Comparison of ENCODE assay signal across 7 cellular contexts in genomic region chr3:74376323-74376722, GRCh38.
DNase-seq lines count a peak whose midpoint lies in the region; ATAC-seq and TF ChIP-seq lines count a peak whose summit lies in the region.
"Not testable (repeated sequence)": the region's sequence is repeated elsewhere in the genome, so short reads cannot be mapped to it uniquely, and the experiment has no call there.

No MANE protein-coding gene starts in this region.

- not testable (repeated sequence) for TF ChIP-seq POLR2A in right lobe of liver (IDR thresholded peaks at IDR 0.05)

- H4K91ac ChIP-seq in H9 (ENCODE audit: insufficient read length, low read depth, low read length): not testable (repeated sequence)

- no CpG with 5 or more reads among the region's 2 CpGs for WGBS in H9 (ENCODE audit: extremely low coverage, insufficient read length, low lambda C conversion rate)
- 92% methylated on average over 2 of the region's 2 CpGs for WGBS in right lobe of liver (ENCODE audit: insufficient coverage, low coverage, low lambda C conversion rate, missing lambda C conversion rate)

- H3K23ac ChIP-seq in H9 (ENCODE audit: insufficient read length, low read depth, low read length): not testable (repeated sequence)

- not testable (repeated sequence) for H3K56ac ChIP-seq in H9 (ENCODE audit: insufficient read length, low read depth, low read length)

- not testable (repeated sequence) for H2AK5ac ChIP-seq in H9 (ENCODE audit: insufficient read length, low read length)

- TF ChIP-seq CTCF in AG10803 (conservative IDR thresholded peaks at IDR 0.05; ENCODE audit: low read length) (peak; percentile 63), H9 (conservative IDR thresholded peaks at IDR 0.05) (peak; percentile 25; the same call in 2 of the 3 replicates), PC-9 (conservative IDR thresholded peaks at IDR 0.05) (0 out of 2 replicates have a peak, but pooled peaks have one; percentile 24), brain microvascular endothelial cell (IDR thresholded peaks at IDR 0.05; ENCODE audit: low read depth, low read length, missing control alignments) (peak; percentile 32), epithelial cell of esophagus (IDR thresholded peaks at IDR 0.05; ENCODE audit: insufficient read depth, low read depth, low read length, missing control alignments) (peak; percentile 54), foreskin fibroblast (IDR thresholded peaks at IDR 0.05; ENCODE audit: low read depth, low read length) (peak; percentile 39), right lobe of liver (IDR thresholded peaks at IDR 0.05) (peak; percentile 24 to 56 (median 32))

- H4K20me1 ChIP-seq in H9 (ENCODE audit: control insufficient read depth, insufficient read depth, insufficient read length); PC-9 (ENCODE audit: insufficient read depth): not testable (repeated sequence)

- not testable (repeated sequence) for H3K79me1 ChIP-seq in H9 (ENCODE audit: insufficient read depth, low read depth, low read length, poor library complexity, severe bottlenecking)

- H3K9me3 Mint-ChIP-seq in H9: not testable (repeated sequence)

- CTCF ChIA-PET in PC-9 (lab: Charles Lee): not testable (repeated sequence)

- H3K4ac ChIP-seq in H9 (ENCODE audit: low read depth, low read length): not testable (repeated sequence)

- H2BK120ac ChIP-seq in H9 (ENCODE audit: low read depth, low read length, poor library complexity, severe bottlenecking): not testable (repeated sequence)

- not testable (repeated sequence) for H3K23me2 ChIP-seq in H9 (ENCODE audit: insufficient read length, low read depth, low read length, poor library complexity, severe bottlenecking)

- not testable (repeated sequence) for H3K4me2 ChIP-seq in H9 (ENCODE audit: insufficient read depth, insufficient read length, low read length); PC-9

- H2AFZ ChIP-seq in H9 (ENCODE audit: low read length); PC-9: not testable (repeated sequence)

- H3K9me3 ChIP-seq in H9 (ENCODE audit: control insufficient read depth, low read depth, low read length); PC-9 (ENCODE audit: insufficient read depth, low read depth); right lobe of liver: not testable (repeated sequence)

- not testable (repeated sequence) for H3K4me3 Mint-ChIP-seq in H9

- POLR2A ChIA-PET in PC-9 (lab: Charles Lee; ENCODE audit: unreplicated experiment): not testable (repeated sequence)

- not testable (repeated sequence) for H3K4me1 ChIP-seq in H9 (ENCODE audit: insufficient read depth, low read length); PC-9 (replicated peaks; ENCODE audit: insufficient read depth); right lobe of liver

- ATAC-seq in right lobe of liver: not testable (repeated sequence)

- H4K8ac ChIP-seq in H9 (replicated peaks; ENCODE audit: insufficient read length, low read depth, low read length): not testable (repeated sequence)

- H3K36me3 Mint-ChIP-seq in H9 (ENCODE audit: insufficient read depth in 1 of 3, low read depth in 3 of 3): peaks cover 0 to 11% (median 3%) of the 10 kb centered on the region in 3 experiments; a peak in 6 of 7 replicates

- H3K9ac ChIP-seq in H9 (ENCODE audit: extremely low read depth, insufficient read length, low read length): not testable (repeated sequence)

- not testable (repeated sequence) for H3K14ac ChIP-seq in H9 (ENCODE audit: insufficient read depth, low read length)

- H3K27me3 Mint-ChIP-seq in H9 (ENCODE audit: low read depth): not testable (repeated sequence)

- in situ Hi-C loops in brain microvascular endothelial cell (cut with HindIII; ENCODE audit: low pct_ligation_motif_present, low sequenced_read_pairs): not testable (repeated sequence)

- H4K5ac ChIP-seq in H9 (ENCODE audit: insufficient read length, low read depth, low read length): not testable (repeated sequence)

- H3K18ac ChIP-seq in H9 (ENCODE audit: insufficient read length, low read depth, low read length): not testable (repeated sequence)

- H3K27me3 ChIP-seq in H9 (ENCODE audit: insufficient read depth, low read length); PC-9 (ENCODE audit: insufficient read depth, low read depth); brain microvascular endothelial cell (replicated peaks); right lobe of liver: not testable (repeated sequence)

- not testable (repeated sequence) for H3K9me2 ChIP-seq in PC-9 (ENCODE audit: insufficient read depth)

- H3K4me1 Mint-ChIP-seq in H9: peaks cover 11 to 17% of the 10 kb centered on the region in 2 experiments

- not testable (repeated sequence) for H3T11ph ChIP-seq in H9 (ENCODE audit: low read length)

- not testable (repeated sequence) for H3F3A ChIP-seq in PC-9 (ENCODE audit: insufficient read depth, low read depth)

- H2BK5ac ChIP-seq in H9 (ENCODE audit: insufficient read length, low read length): not testable (repeated sequence)

- not testable (repeated sequence) for H3K27ac Mint-ChIP-seq in H9

- H2BK12ac ChIP-seq in H9 (ENCODE audit: insufficient read length, low read depth, low read length): not testable (repeated sequence)

- not testable (repeated sequence) for H3K36me3 ChIP-seq in PC-9 (ENCODE audit: low read depth); brain microvascular endothelial cell (replicated peaks); right lobe of liver

- not testable (repeated sequence) for H3K79me2 ChIP-seq in H9 (ENCODE audit: insufficient read depth, low read length); PC-9 (ENCODE audit: low read depth)

- H2BK15ac ChIP-seq in H9 (ENCODE audit: low read depth, low read length): not testable (repeated sequence)

- not testable (repeated sequence) for H2BK20ac ChIP-seq in H9 (ENCODE audit: low read depth, low read length, poor library complexity, severe bottlenecking)

- not testable (repeated sequence) for H3K27ac ChIP-seq in H9 (ENCODE audit: insufficient read length, low read depth, low read length); PC-9; brain microvascular endothelial cell; right lobe of liver

- intact Hi-C loops in PC-9 (cut with micrococcal nuclease; ENCODE audit: unreplicated experiment); right lobe of liver (cut with DNase I): not testable (repeated sequence)

- not testable (repeated sequence) for BruUV-seq in PC-9 (replicated peaks; lab: Mats Ljungman, UMichigan)

- H3K4me3 ChIP-seq in AG10803 (ENCODE audit: low read length); PC-9; brain microvascular endothelial cell (ENCODE audit: low read depth, low read length); epithelial cell of esophagus (ENCODE audit: low read length); foreskin fibroblast (ENCODE audit: low read depth in 1 of 2, low read length in 2 of 2); right lobe of liver: not testable (repeated sequence)

- DNase-seq in AG10803 (ENCODE audit: low read depth) (peak; percentile 39), epithelial cell of esophagus (ENCODE audit: low read depth) (peak; percentile 21), foreskin fibroblast (peak; percentile 1 to 47)
- not testable (repeated sequence) for DNase-seq in H9, PC-9, brain microvascular endothelial cell, right lobe of liver
